In genomic region chrX:39848900-39849299, GRCh38 we compare ENCODE assay signal across 18 cellular contexts.
DNase-seq lines count a peak whose midpoint lies in the region; ATAC-seq and TF ChIP-seq lines count a peak whose summit lies in the region.
"Had no signal": no experiment of that assay in that cellular context is flagged by ENCODE, and none has a peak within 500 bp of the region (broad histone marks: within the 10 kb centered on the region; RNA-seq: fewer than 3 reads in every experiment).

No MANE protein-coding gene starts in this region.

- H3K27ac ChIP-seq in DND-41 (ENCODE audit: low read length), result peak overlapping the region; percentile 20; the same call in 1 of the 2 replicates
- H3K27ac ChIP-seq: thoracic aorta had no signal

- H3K36me3 Mint-ChIP-seq in naive thymus-derived CD8-positive, alpha-beta T cell, result no peaks in the 10 kb centered on the region

- no peak overlapping the region for H3K9ac ChIP-seq in DND-41 (ENCODE audit: low read depth, low read length)

- ATAC-seq in DND-41 (ENCODE audit: insufficient read depth, low read depth) (no peak), omental fat pad (ENCODE audit: low FRiP score) (peak; percentile 48), GM19328 (IDR thresholded peaks at IDR 0.05; ENCODE audit: unreplicated experiment) (no peak), HG02798 (IDR thresholded peaks at IDR 0.05; ENCODE audit: poor library complexity, unreplicated experiment) (no peak)
- ATAC-seq in naive thymus-derived CD8-positive, alpha-beta T cell, result no peak
- ATAC-seq: activated CD8-positive, alpha-beta memory T cell treated with anti-CD3 and anti-CD28 coated beads, Interleukin-2, amount 10 ng/mL, durations not matched to agents 7 days and 5 days had no signal

- H3K27me3 Mint-ChIP-seq in naive thymus-derived CD8-positive, alpha-beta T cell, result no peaks in the 10 kb centered on the region
- H3K27me3 Mint-ChIP-seq: activated CD8-positive, alpha-beta memory T cell treated with anti-CD3 and anti-CD28 coated beads, Interleukin-2, amount 10 ng/mL, durations not matched to agents 7 days and 5 days had no signal

- H3K4me1 Mint-ChIP-seq in naive thymus-derived CD8-positive, alpha-beta T cell, result peaks cover 6 to 31% (median 15%) of the 10 kb centered on the region in 4 donors

- no peak overlapping the region for H2AFZ ChIP-seq in DND-41 (ENCODE audit: low read depth, low read length)

- DNase-seq in DND-41 (no peak), LHCN-M2 (ENCODE audit: low read depth) (peak; percentile 85), brain pericyte (ENCODE audit: low read depth, low spot score) (peak; percentile 66), omental fat pad (ENCODE audit: low spot score) (no peak)
- DNase-seq in naive thymus-derived CD8-positive, alpha-beta T cell, result no peak
- DNase-seq in stimulated activated CD4-positive, alpha-beta T cell treated with anti-CD3 and anti-CD28 coated beads, Interleukin-15, amount 100 ng/mL, for 24 hours, result no peak
- DNase-seq: activated CD4-positive, CD25-positive, alpha-beta regulatory T cell treated with anti-CD3 and anti-CD28 coated beads, Interleukin-2, amount 50 U/mL, for 72 hours; activated CD8-positive, alpha-beta memory T cell treated with anti-CD3 and anti-CD28 coated beads, Interleukin-2, amount 10 ng/mL, durations not matched to agents 7 days and 5 days; activated gamma-delta T cell; DMS53; Karpas-422; left cardiac atrium; NCI-H1436; NCI-H345; SIG-M5 had no signal

- peaks cover 38% of the 10 kb centered on the region for H3K4me1 ChIP-seq in DND-41 (ENCODE audit: insufficient read depth, low read length)

- H3K36me3 ChIP-seq in DND-41 (ENCODE audit: insufficient read depth, low read length), result no peaks in the 10 kb centered on the region
- H3K36me3 ChIP-seq: thoracic aorta had no signal

- no peaks in the 10 kb centered on the region for H3K79me2 ChIP-seq in DND-41 (ENCODE audit: insufficient read depth, low read length)

- H4K20me1 ChIP-seq in DND-41 (ENCODE audit: insufficient read depth, low read length), result no peaks in the 10 kb centered on the region

- no peak overlapping the region for H3K4me3 Mint-ChIP-seq in naive thymus-derived CD8-positive, alpha-beta T cell
- H3K4me3 Mint-ChIP-seq: activated CD8-positive, alpha-beta memory T cell treated with anti-CD3 and anti-CD28 coated beads, Interleukin-2, amount 10 ng/mL, durations not matched to agents 7 days and 5 days had no signal

- POLR2A ChIA-PET in naive thymus-derived CD8-positive, alpha-beta T cell (lab: Charles Lee), result no interaction called here

- TF ChIP-seq CTCF in DND-41 (IDR thresholded peaks at IDR 0.05; ENCODE audit: borderline replicate concordance, extremely low read depth, low read length, poor library complexity, severe bottlenecking) (no peak), omental fat pad (IDR thresholded peaks at IDR 0.05) (no peak)

- no peaks in the 10 kb centered on the region for H3K9me3 ChIP-seq in DND-41 (ENCODE audit: insufficient read depth, low read length, severe bottlenecking)
- H3K9me3 ChIP-seq: thoracic aorta had no signal

- H3K4me3 ChIP-seq in DND-41 (ENCODE audit: low read depth in 1 of 2, low read length in 2 of 2), result no peak overlapping the region
- H3K4me3 ChIP-seq: thoracic aorta had no signal

- H3K9me3 Mint-ChIP-seq in naive thymus-derived CD8-positive, alpha-beta T cell, result peaks cover 0 to 4% (median 0%) of the 10 kb centered on the region in 9 donors

- no peak overlapping the region for H3K4me2 ChIP-seq in DND-41 (ENCODE audit: insufficient read depth, low read length)

- no peaks in the 10 kb centered on the region for H3K27me3 ChIP-seq in DND-41 (ENCODE audit: insufficient read depth, low read length, poor library complexity)

- H3K27ac Mint-ChIP-seq in naive thymus-derived CD8-positive, alpha-beta T cell, result no peak overlapping the region
- H3K27ac Mint-ChIP-seq: activated CD8-positive, alpha-beta memory T cell treated with anti-CD3 and anti-CD28 coated beads, Interleukin-2, amount 10 ng/mL, durations not matched to agents 7 days and 5 days had no signal

Comparison
In these comparisons a context has a peak if more than half of its experiments do, and no peak if none do; other contexts are left out.
1. DNase-seq: peak in LHCN-M2 (single experiment) and brain pericyte (single experiment); none in DND-41 (single experiment), omental fat pad (single experiment), naive thymus-derived CD8-positive, alpha-beta T cell (0 of 10) and stimulated activated CD4-positive, alpha-beta T cell treated with anti-CD3 and anti-CD28 coated beads, Interleukin-15, amount 100 ng/mL, for 24 hours (single experiment).